In genomic region chr21:38662224-38662568, GRCh38 we compare ENCODE assay signal across 16 cellular contexts.
"Had no signal": no experiment of that assay in that cellular context is flagged by ENCODE, and none has a peak within 500 bp of the region (broad histone marks: within the 10 kb centered on the region; RNA-seq: fewer than 3 reads in every experiment).

No MANE protein-coding gene starts in this region.

- H3K4me3 ChIP-seq: lung, mucosa of descending colon had no signal

- H3K27ac ChIP-seq: suprapubic skin, WERI-Rb-1 had no signal

- DNase-seq: activated CD4-positive, alpha-beta T cell treated with anti-CD3 and anti-CD28 coated beads for 48 hours; activated naive CD4-positive, alpha-beta T cell treated with Interleukin-2 at 50 U/mL for 16 hours; activated naive CD8-positive, alpha-beta T cell treated with anti-CD3 and anti-CD28 coated beads, Interleukin-2, amount 50 U/mL, for 24 hours; central memory CD4-positive, alpha-beta T cell; effector memory CD4-positive, alpha-beta T cell; heart left ventricle; mucosa of descending colon; naive thymus-derived CD8-positive, alpha-beta T cell; nucleus accumbens; stimulated activated CD4-positive, alpha-beta T cell treated with anti-CD3 and anti-CD28 coated beads, Interleukin-2, amount 100 ng/mL, for 24 hours; stimulated activated naive CD4-positive, alpha-beta T cell treated with Interleukin-2 at 50 U/mL for 16 hours; T-cell; WERI-Rb-1 had no signal

- H3K9me3 Mint-ChIP-seq: activated naive CD8-positive, alpha-beta T cell treated with anti-CD3 and anti-CD28 coated beads, Interleukin-2, amount 50 U/mL, for 24 hours; activated T-helper 1 cell treated with anti-CD3 and anti-CD28 coated beads, Interleukin-12 subunit alpha, Interleukin-12 subunit beta, Interleukin-2, Interleukin-4 antibody, amounts not matched to agents 30 ng/mL and 10 ng/mL and 1 ng/mL, durations not matched to agents 14 hours and 24 hours and 36 hours; naive thymus-derived CD8-positive, alpha-beta T cell; T-cell had no signal

- H3K36me3 Mint-ChIP-seq: T-cell had no signal

- H3K36me3 ChIP-seq: heart left ventricle, suprapubic skin, WERI-Rb-1 had no signal

- H3K9me3 ChIP-seq: heart left ventricle, mucosa of descending colon, suprapubic skin had no signal

- H3K27ac Mint-ChIP-seq: activated naive CD8-positive, alpha-beta T cell treated with anti-CD3 and anti-CD28 coated beads, Interleukin-2, amount 50 U/mL, for 24 hours; naive thymus-derived CD8-positive, alpha-beta T cell had no signal

- ATAC-seq: activated naive CD8-positive, alpha-beta T cell treated with anti-CD3 and anti-CD28 coated beads, Interleukin-2, amount 50 U/mL, for 24 hours; heart left ventricle; naive thymus-derived CD8-positive, alpha-beta T cell; T-cell had no signal
